14 cellular contexts compared by ENCODE assay signal in the genomic region with DNA sequence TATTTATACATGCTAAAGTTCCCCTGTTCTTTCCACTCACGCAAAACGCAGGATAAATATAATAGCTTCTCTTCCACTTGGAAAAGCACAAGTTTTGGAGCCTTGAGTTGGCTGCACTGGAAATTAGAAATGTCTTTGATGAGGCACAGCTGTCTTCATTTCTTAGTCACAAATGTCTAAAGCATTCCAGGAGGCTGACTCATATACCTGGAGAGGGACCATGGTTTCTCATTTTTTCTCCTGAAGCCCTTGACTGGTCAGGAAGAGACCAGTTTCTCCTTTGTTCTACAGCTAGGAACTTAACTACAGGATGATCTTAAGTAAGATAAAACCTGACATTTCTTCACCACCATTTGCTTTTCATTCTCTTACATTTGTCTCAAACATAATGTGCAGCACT. TPM values are rescaled to one million over a fixed set of nuclear protein-coding genes. Genes with fewer than 3 reads are reported as not detected.
DNase-seq lines count a peak whose midpoint lies in the region; ATAC-seq, FAIRE-seq and TF ChIP-seq lines count a peak whose summit lies in the region.
"Had no signal": no experiment of that assay in that cellular context is flagged by ENCODE, and none has a peak within 500 bp of the region (broad histone marks: within the 10 kb centered on the region; RNA-seq: fewer than 3 reads in every experiment).

No MANE protein-coding gene starts in this region.

- peak; percentile 29 for FAIRE-seq in astrocyte (lab: Jason Lieb, UNC)

- peaks cover 32% of the 10 kb centered on the region for H3K4me1 Mint-ChIP-seq in astrocyte (ENCODE audit: low read depth, unreplicated experiment)
- peaks cover 7% of the 10 kb centered on the region for H3K4me1 Mint-ChIP-seq in stimulated activated naive CD8-positive, alpha-beta T cell treated with anti-CD3 and anti-CD28 coated beads, Interleukin-15, amount 100 ng/mL, for 72 hours
- H3K4me1 Mint-ChIP-seq in CD14-positive monocyte = no peaks in the 10 kb centered on the region

- no peak overlapping the region for H2AFZ ChIP-seq in astrocyte (ENCODE audit: low read depth, low read length)

- intact Hi-C loops in CD14-positive monocyte (cut with micrococcal nuclease) = no loop called here

- H3K36me3 Mint-ChIP-seq in astrocyte (ENCODE audit: low read depth, unreplicated experiment) (peaks cover 3% of the 10 kb centered on the region), CD14-positive monocyte (peaks cover 24 to 31% of the 10 kb centered on the region in 2 donors)

- H3K4me3 Mint-ChIP-seq in astrocyte (ENCODE audit: unreplicated experiment) (no peak overlapping the region), CD14-positive monocyte (no peak overlapping the region)
- no peak overlapping the region for H3K4me3 Mint-ChIP-seq in stimulated activated naive CD8-positive, alpha-beta T cell treated with anti-CD3 and anti-CD28 coated beads, Interleukin-15, amount 100 ng/mL, for 72 hours
- H3K4me3 Mint-ChIP-seq: endodermal cell had no signal

- DNase-seq in AG08396 (ENCODE audit: low spot score) = peak; percentile 54
- DNase-seq in astrocyte (ENCODE audit: low read depth) = peak; percentile 72
- peak; percentile 17 for DNase-seq in hepatic stellate cell (ENCODE audit: low spot score)
- DNase-seq in stimulated activated CD4-positive, alpha-beta T cell treated with anti-CD3 and anti-CD28 coated beads, Interleukin-15, amount 100 ng/mL, for 24 hours = no peak
- DNase-seq in stimulated activated naive CD8-positive, alpha-beta T cell treated with anti-CD3 and anti-CD28 coated beads, Interleukin-15, amount 100 ng/mL, for 72 hours = no peak
- no peak for DNase-seq in CD14-positive monocyte (ENCODE audit: low spot score)
- DNase-seq: activated CD4-positive, CD25-positive, alpha-beta regulatory T cell; amygdala; endodermal cell; GF-D8; NCI-H1092 had no signal

- peak overlapping the region; percentile 37 for H3K4me2 ChIP-seq in astrocyte (ENCODE audit: low read length)
- H3K4me2 ChIP-seq: BLaER1 had no signal

- H3K4me3 ChIP-seq in HUES48 (ENCODE audit: low read depth, low read length) = no peak overlapping the region
- H3K4me3 ChIP-seq in astrocyte (ENCODE audit: insufficient read depth, low read depth, low read length) = no peak overlapping the region
- H3K4me3 ChIP-seq: BLaER1 had no signal

- H3K9me3 ChIP-seq in HUES48 (ENCODE audit: control insufficient read depth, insufficient read depth, low read length) (no peaks in the 10 kb centered on the region), astrocyte (ENCODE audit: insufficient read depth, low read depth, low read length) (no peaks in the 10 kb centered on the region)

- peak overlapping the region; percentile 77 for H3K27ac Mint-ChIP-seq in astrocyte (ENCODE audit: unreplicated experiment)
- H3K27ac Mint-ChIP-seq in stimulated activated naive CD8-positive, alpha-beta T cell treated with anti-CD3 and anti-CD28 coated beads, Interleukin-15, amount 100 ng/mL, for 72 hours = no peak overlapping the region
- H3K27ac Mint-ChIP-seq in CD14-positive monocyte = no peak overlapping the region
- H3K27ac Mint-ChIP-seq: endodermal cell had no signal

- H3K79me2 ChIP-seq in astrocyte (ENCODE audit: insufficient read depth, low read length) = no peaks in the 10 kb centered on the region

- peaks cover 35% of the 10 kb centered on the region for H3K36me3 ChIP-seq in HUES48 (ENCODE audit: control insufficient read depth, insufficient read depth, low read length)
- H3K36me3 ChIP-seq in astrocyte (ENCODE audit: insufficient read depth, low read length) = peaks cover 6% of the 10 kb centered on the region
- H3K36me3 ChIP-seq: BLaER1 had no signal

- H3K9me3 Mint-ChIP-seq in astrocyte (ENCODE audit: unreplicated experiment) (no peaks in the 10 kb centered on the region), CD14-positive monocyte (no peaks in the 10 kb centered on the region)
- H3K9me3 Mint-ChIP-seq in stimulated activated naive CD8-positive, alpha-beta T cell treated with anti-CD3 and anti-CD28 coated beads, Interleukin-15, amount 100 ng/mL, for 72 hours = no peaks in the 10 kb centered on the region
- H3K9me3 Mint-ChIP-seq: endodermal cell had no signal

- no peak for ATAC-seq in stimulated activated naive CD8-positive, alpha-beta T cell treated with anti-CD3 and anti-CD28 coated beads, Interleukin-15, amount 100 ng/mL, for 72 hours
- no peak for ATAC-seq in HG02970 (IDR thresholded peaks at IDR 0.05; ENCODE audit: low FRiP score, unreplicated experiment)

- H3K9ac ChIP-seq in HUES48 (ENCODE audit: low read depth, low read length) (no peak overlapping the region), astrocyte (ENCODE audit: low read length) (no peak overlapping the region)
- H3K9ac ChIP-seq: BLaER1 had no signal

- no peaks in the 10 kb centered on the region for H3K27me3 Mint-ChIP-seq in astrocyte (ENCODE audit: low read depth, unreplicated experiment)
- no peaks in the 10 kb centered on the region for H3K27me3 Mint-ChIP-seq in stimulated activated naive CD8-positive, alpha-beta T cell treated with anti-CD3 and anti-CD28 coated beads, Interleukin-15, amount 100 ng/mL, for 72 hours
- peaks cover 0 to 4% (median 3%) of the 10 kb centered on the region in 3 donors for H3K27me3 Mint-ChIP-seq in CD14-positive monocyte (ENCODE audit: low read depth in 3 of 3)

- H3K4me1 ChIP-seq in HUES48 (ENCODE audit: control insufficient read depth, insufficient read depth, low read length) = no peaks in the 10 kb centered on the region
- peaks cover 15% of the 10 kb centered on the region for H3K4me1 ChIP-seq in astrocyte (ENCODE audit: insufficient read depth, low read length)

- H3K27ac ChIP-seq in HUES48 (ENCODE audit: low read depth, low read length) = peak overlapping the region; percentile 67
- H3K27ac ChIP-seq in astrocyte (ENCODE audit: low read depth, low read length) = no peak overlapping the region
- H3K27ac ChIP-seq: BLaER1 had no signal

- no peaks in the 10 kb centered on the region for H4K20me1 ChIP-seq in astrocyte (ENCODE audit: insufficient read depth, low read length)
- H4K20me1 ChIP-seq: BLaER1 had no signal

- no peaks in the 10 kb centered on the region for H3K27me3 ChIP-seq in HUES48 (ENCODE audit: control insufficient read depth, insufficient read depth, low read length)
- no peaks in the 10 kb centered on the region for H3K27me3 ChIP-seq in astrocyte (ENCODE audit: insufficient read depth, low read length)
- H3K27me3 ChIP-seq: BLaER1 had no signal

- TF ChIP-seq CTCF in astrocyte (IDR thresholded peaks at IDR 0.05; ENCODE audit: insufficient read depth, low read depth, low read length) = no peak
- no peak for TF ChIP-seq CTCF in CD14-positive monocyte (IDR thresholded peaks at IDR 0.05)

RNA-seq across cellular contexts. Expression of a gene that starts 16.2 kb away (rescaled TPM):
- total RNA-seq in astrocyte = 13.8 and 14.0 TPM in 2 replicates
- under 1 TPM; 0.43 to 0.68 TPM for polyA plus RNA-seq in CD14-positive monocyte

Comparison
In these comparisons a context has a peak if more than half of its experiments do, and no peak if none do; other contexts are left out.
1. DNase-seq: peak in AG08396 (single experiment), astrocyte (single experiment) and hepatic stellate cell (single experiment); none in stimulated activated CD4-positive, alpha-beta T cell treated with anti-CD3 and anti-CD28 coated beads, Interleukin-15, amount 100 ng/mL, for 24 hours (single experiment), stimulated activated naive CD8-positive, alpha-beta T cell treated with anti-CD3 and anti-CD28 coated beads, Interleukin-15, amount 100 ng/mL, for 72 hours (0 of 2) and CD14-positive monocyte (single experiment).